11 cellular contexts compared by ENCODE assay signal in the genomic region with DNA sequence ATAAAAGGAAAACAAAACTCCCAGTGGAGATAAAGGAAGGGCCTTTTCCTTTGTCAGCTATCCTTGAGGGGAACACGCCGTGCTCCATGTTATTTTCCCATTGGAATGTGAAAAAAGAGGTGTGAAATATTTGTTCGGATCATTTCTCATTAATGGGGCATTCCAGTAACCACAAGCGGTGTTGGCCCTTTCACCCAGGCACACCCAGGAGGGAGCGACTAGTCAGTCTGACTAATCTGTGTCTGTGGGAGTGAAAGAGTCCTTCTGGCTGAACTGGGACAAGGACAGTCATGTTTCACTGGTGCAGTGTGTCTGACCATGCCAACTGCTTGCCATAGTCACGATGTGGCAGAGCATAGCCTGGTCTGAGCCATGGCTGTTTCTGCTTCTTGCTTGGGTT. TPM values are rescaled to one million over a fixed set of nuclear protein-coding genes. Genes with fewer than 3 reads are reported as not detected.
A peak's percentile ranks its signal among the peaks of the same experiment; 100 is the strongest.
DNase-seq lines count a peak whose midpoint lies in the region; ATAC-seq, FAIRE-seq and TF ChIP-seq lines count a peak whose summit lies in the region.
"Had no signal": no experiment of that assay in that cellular context is flagged by ENCODE, and none has a peak within 500 bp of the region (broad histone marks: within the 10 kb centered on the region; RNA-seq: fewer than 3 reads in every experiment).

No MANE protein-coding gene starts in this region.

- no peak for ATAC-seq in GM12878
- ATAC-seq in GM21786 (IDR thresholded peaks at IDR 0.05; ENCODE audit: unreplicated experiment), result no peak

- H2AK5ac ChIP-seq in trophoblast cell (ENCODE audit: low read length), result no peak overlapping the region

- whole genome bisulfite sequencing in GM12878 (ENCODE audit: insufficient coverage, insufficient replicate concordance, low lambda C conversion rate, missing lambda C conversion rate), result 62% methylated on average over 6 of the region's 6 CpGs
- WGBS in hepatocyte (ENCODE audit: low lambda C conversion rate, missing lambda C conversion rate), result 43% methylated on average over 6 of the region's 6 CpGs
- 32 to 47% methylated on average over 6 of the region's 6 CpGs for WGBS in testis, 2 donors
- WGBS in trophoblast cell (ENCODE audit: extremely low coverage, insufficient coverage, insufficient read length), result no CpG with 5 or more reads among the region's 6 CpGs

- H3K18ac ChIP-seq in trophoblast cell (ENCODE audit: low read length), result no peak overlapping the region

- H3K79me2 ChIP-seq in GM12878 (ENCODE audit: control insufficient read depth, insufficient read depth, low read length), result no peaks in the 10 kb centered on the region
- H3K79me2 ChIP-seq in hepatocyte, result no peaks in the 10 kb centered on the region
- no peaks in the 10 kb centered on the region for H3K79me2 ChIP-seq in trophoblast cell (ENCODE audit: control insufficient read depth, insufficient read depth, low read length, poor library complexity)
- H3K79me2 ChIP-seq: parathyroid adenoma had no signal

- intact Hi-C loops in GM12878 (cut with micrococcal nuclease; ENCODE audit: unreplicated experiment), result no loop called here
- intact Hi-C loops in testis (cut with DNase I; ENCODE audit: low total_unique reads), result no loop called here

- no peak overlapping the region for H3K14ac ChIP-seq in trophoblast cell (ENCODE audit: low read length)

- CTCF ChIA-PET in GM12878 (lab: Yijun Ruan, JAX), result interaction anchor here (1.2 to 2.1 kb wide), 3 partner anchors 12 to 69 kb away, joined by 3 to 11 read pairs (median 3); a partner anchor contains a TSS

- no peak for TF ChIP-seq EP300 in GM12878 (IDR thresholded peaks at IDR 0.05; ENCODE audit: borderline replicate concordance in 1 of 2, control insufficient read depth in 1 of 2, low read depth in 2 of 2, low read length in 2 of 2)

- TF ChIP-seq CTCF in GM12878 (IDR thresholded peaks at IDR 0.05 in 2 of 3, conservative IDR thresholded peaks at IDR 0.05 in 1 of 3; ENCODE audit: control insufficient read depth in 2 of 3, extremely low read depth in 1 of 3, insufficient read depth in 1 of 3, low read depth in 3 of 3, low read length in 3 of 3), result no peak
- TF ChIP-seq CTCF in hepatocyte (IDR thresholded peaks at IDR 0.05; ENCODE audit: poor library complexity), result no peak
- no peak for TF ChIP-seq CTCF in testis (IDR thresholded peaks at IDR 0.05)

- H3K4me1 ChIP-seq in GM12878 (ENCODE audit: control insufficient read depth, insufficient read depth, low read length) (peaks cover 19% of the 10 kb centered on the region), hepatocyte (ENCODE audit: insufficient read depth) (peaks cover 26% of the 10 kb centered on the region), testis (peaks cover 12% of the 10 kb centered on the region), trophoblast cell (ENCODE audit: control insufficient read depth in 1 of 2, insufficient read depth in 2 of 2, low read length in 2 of 2) (peaks cover 7 to 20% of the 10 kb centered on the region in 2 experiments)
- H3K4me1 ChIP-seq: parathyroid adenoma had no signal

- DNase-seq in HT-29 (ENCODE audit: low spot score) (peak; percentile 71), GM12878 (ENCODE audit: low read depth, low spot score) (no peak), hepatocyte (ENCODE audit: low spot score) (peak; percentile 48), testis (peak; percentile 29), NCI-H146 (lab: John Stamatoyannopoulos, UW) (no peak), trophoblast cell (no peak), OCI-M2 (lab: John Stamatoyannopoulos, UW; ENCODE audit: unreplicated experiment) (no peak)
- DNase-seq: activated CD4-positive, alpha-beta T cell treated with anti-CD3 and anti-CD28 coated beads, Interleukin-2, amount 50 U/mL, for 4 hours; NCI-H1105 treated with DMSO at 0.1 percent for 48 hours had no signal

- TF ChIP-seq POLR2A in GM12878 (IDR thresholded peaks at IDR 0.05; ENCODE audit: low read depth, low read length) (no peak), testis (IDR thresholded peaks at IDR 0.05) (no peak)

- FAIRE-seq in GM12878 (lab: Jason Lieb, UNC), result no peak

- H3K27me3 ChIP-seq in GM12878 (replicated peaks in 1 of 2; ENCODE audit: control insufficient read depth in 2 of 2, insufficient read depth in 2 of 2, low read length in 1 of 2) (no peaks in the 10 kb centered on the region; a peak in 1 of 4 replicates), hepatocyte (no peaks in the 10 kb centered on the region), testis (no peaks in the 10 kb centered on the region), trophoblast cell (ENCODE audit: insufficient read depth, low read length) (no peaks in the 10 kb centered on the region)

- BruUV-seq in GM12878 (replicated peaks; lab: Mats Ljungman, UMichigan), result no TSS peak

- H3K9me2 ChIP-seq in hepatocyte (replicated peaks; ENCODE audit: insufficient read depth), result no peaks in the 10 kb centered on the region

- POLR2A ChIA-PET in GM12878 (lab: Charles Lee), result no interaction called here

- H4K20me1 ChIP-seq in GM12878 (ENCODE audit: control insufficient read depth, insufficient read depth) (no peaks in the 10 kb centered on the region), hepatocyte (ENCODE audit: insufficient read depth, poor library complexity, severe bottlenecking) (no peaks in the 10 kb centered on the region)

- no peak overlapping the region for H2BK12ac ChIP-seq in trophoblast cell (ENCODE audit: low read length)

- no peak overlapping the region for H2BK5ac ChIP-seq in trophoblast cell (ENCODE audit: low read depth, low read length, poor library complexity)

- no peak overlapping the region for H3K23ac ChIP-seq in trophoblast cell (ENCODE audit: low read length)

- H2BK120ac ChIP-seq in trophoblast cell (ENCODE audit: insufficient read depth, low read length, poor library complexity), result no peak overlapping the region

- H3K4me2 ChIP-seq in GM12878 (ENCODE audit: control insufficient read depth, insufficient read depth) (no peak overlapping the region), hepatocyte (no peak overlapping the region), trophoblast cell (ENCODE audit: low read length) (no peak overlapping the region)

- no peak for TF ChIP-seq RAD21 in GM12878 (IDR thresholded peaks at IDR 0.05; ENCODE audit: insufficient read depth, low read depth, low read length)

- SMC1A ChIA-PET in GM12878 (lab: Charles Lee; ENCODE audit: uncharacterized antibody, unreplicated experiment), result interaction anchor here (0.5 to 1.3 kb wide), 4 partner anchors 22 to 179 kb away, joined by 3 to 4 read pairs (median 3); no protein-coding TSS in a partner anchor

- H3K9ac ChIP-seq in GM12878 (ENCODE audit: control insufficient read depth, insufficient read depth, low read length) (no peak overlapping the region), trophoblast cell (ENCODE audit: low read length) (no peak overlapping the region)
- H3K9ac ChIP-seq: parathyroid adenoma had no signal

- in situ Hi-C loops in GM12878 (cut with MboI), result no loop called here

- no peak overlapping the region for H4K91ac ChIP-seq in trophoblast cell (ENCODE audit: low read depth, low read length)

- no peaks in the 10 kb centered on the region for H3K79me1 ChIP-seq in trophoblast cell (ENCODE audit: low read length)

- no peak overlapping the region for H3K4ac ChIP-seq in trophoblast cell (ENCODE audit: low read depth, low read length)

- H3K4me3 ChIP-seq in GM12878 (no peak overlapping the region), hepatocyte (no peak overlapping the region), testis (no peak overlapping the region), trophoblast cell (ENCODE audit: low read depth, low read length) (no peak overlapping the region)

- no peak overlapping the region for H3K27ac ChIP-seq in GM12878 (ENCODE audit: control insufficient read depth, insufficient read depth)
- H3K27ac ChIP-seq in hepatocyte, result peak overlapping the region; percentile 46
- H3K27ac ChIP-seq in testis, result no peak overlapping the region
- no peak overlapping the region for H3K27ac ChIP-seq in trophoblast cell (ENCODE audit: low read depth, low read length)
- H3K27ac ChIP-seq: parathyroid adenoma had no signal

- no peaks in the 10 kb centered on the region for H3K36me3 ChIP-seq in GM12878 (ENCODE audit: control insufficient read depth in 2 of 2, insufficient read depth in 2 of 2, low read length in 1 of 2)
- H3K36me3 ChIP-seq in hepatocyte (replicated peaks; ENCODE audit: insufficient read depth, low read depth), result no peaks in the 10 kb centered on the region
- no peaks in the 10 kb centered on the region for H3K36me3 ChIP-seq in testis (ENCODE audit: low read depth, missing control alignments)
- H3K36me3 ChIP-seq in trophoblast cell (ENCODE audit: control insufficient read depth in 1 of 2, insufficient read depth in 2 of 2, low read length in 2 of 2), result no peaks in the 10 kb centered on the region

- RAD21 ChIA-PET in GM12878 (lab: Charles Lee; ENCODE audit: unreplicated experiment), result no interaction called here

- H3K9me3 ChIP-seq in GM12878 (replicated peaks; ENCODE audit: control insufficient read depth, insufficient read depth, low read length), result peaks cover 2% of the 10 kb centered on the region; the same call in 1 of the 3 replicates
- H3K9me3 ChIP-seq in hepatocyte (ENCODE audit: low read depth), result no peaks in the 10 kb centered on the region
- H3K9me3 ChIP-seq in testis, result no peaks in the 10 kb centered on the region
- H3K9me3 ChIP-seq in trophoblast cell (ENCODE audit: insufficient read depth, low read depth, low read length), result peaks cover 6% of the 10 kb centered on the region

- no peak overlapping the region for H4K8ac ChIP-seq in trophoblast cell (ENCODE audit: low read depth, low read length)

- H2AFZ ChIP-seq in GM12878 (ENCODE audit: control insufficient read depth, low read depth, low read length), result no peak overlapping the region
- H2AFZ ChIP-seq in hepatocyte, result no peak overlapping the region
- no peak overlapping the region for H2AFZ ChIP-seq in trophoblast cell (ENCODE audit: insufficient read depth, low read length, poor library complexity)
- H2AFZ ChIP-seq: parathyroid adenoma had no signal

- no peak overlapping the region for H4K12ac ChIP-seq in trophoblast cell (ENCODE audit: low read depth, low read length)

RNA-seq across cellular contexts. Expression of a gene that starts 13.0 kb away (rescaled TPM):
- 97.2 and 98.4 TPM in 2 replicates for total RNA-seq in HT-29 (2014; rRNA removed; shearing (Covaris generic))
- total RNA-seq in GM12878 (2013; cell fraction: nucleolus; rRNA removed), result 0.63 and 2.6 TPM in 2 replicates
- total RNA-seq in GM12878 (2014; rRNA removed) (0.40 TPM in 1 of 2 replicates, not detected in the other), GM12878 (2014; rRNA removed; fragmentation: Illumina TruSeq; extraction: Trizol) (0.13 TPM in 1 of 2 replicates, not detected in the other), GM12878 (2021) (0.18 and 0.53 TPM in 2 replicates), hepatocyte (not detected in 2 replicates), testis (1 to 10 TPM in 1 of 2 donors, under 1 TPM in 1; 0.43 to 1.1 TPM)
- polyA plus RNA-seq in GM12878 (2011; ENCODE audit: low read depth), result 0.10 TPM
- polyA plus RNA-seq in GM12878 (2011; rRNA removed) (0.26 and 0.72 TPM in 2 replicates), GM12878 (2014; fragmentation: Illumina TruSeq; extraction: Trizol) (0.40 and 0.51 TPM in 2 replicates), GM12878 (2014; fragmentation: Nextera tagmentation; extraction: Ambion mirVana) (under 1 TPM in 1 of 2 experiments, not detected in 1; 0.05 TPM), GM12878 (2014; rRNA removed) (0.19 and 0.29 TPM in 2 replicates), GM12878 (2016; fragmentation: Nextera tagmentation; extraction: Ambion mirVana) (not detected), hepatocyte (0.57 TPM in 1 of 2 replicates, not detected in the other), testis (ENCODE audit: insufficient read depth, low read depth, low replicate concordance) (1.1 TPM)
- 0.30 and 0.33 TPM in 2 replicates for polyA plus RNA-seq in GM12878 (2011; cell fraction: cytosol; rRNA removed)
- 0.44 and 0.73 TPM in 2 replicates for polyA plus RNA-seq in GM12878 (2011; cell fraction: nucleus; rRNA removed)
- polyA plus RNA-seq in GM12878 (2012), result 0.52 and 0.55 TPM in 2 replicates
- polyA minus RNA-seq in GM12878 (2011; rRNA and poly(A)+ RNA removed), result 0.22 and 0.57 TPM in 2 replicates
- not detected in 2 replicates for polyA minus RNA-seq in GM12878 (2011; cell fraction: cytosol; rRNA and poly(A)+ RNA removed)
- polyA minus RNA-seq in GM12878 (2011; cell fraction: nucleus; rRNA and poly(A)+ RNA removed), result 0.73 TPM in 1 of 2 replicates, not detected in the other
- polyA plus RNA-seq in trophoblast cell (2013), result 0.05 and 0.11 TPM in 2 replicates

Comparison
In these comparisons a context has a peak if more than half of its experiments do, and no peak if none do; other contexts are left out.
1. DNase-seq: peak in HT-29 (single experiment), hepatocyte (single experiment) and testis (single experiment); none in GM12878 (single experiment), NCI-H146 (single experiment), trophoblast cell (0 of 2) and OCI-M2 (single experiment).
2. RNA of a gene that starts 13.0 kb away (total RNA-seq): 97.2 to 98.4 TPM in HT-29; 0.43 to 1.1 TPM in testis, 0.13 to 2.6 TPM in GM12878 and not detected in hepatocyte; every median in the first group is over 10 times any median in the second.